In the genomic region with DNA sequence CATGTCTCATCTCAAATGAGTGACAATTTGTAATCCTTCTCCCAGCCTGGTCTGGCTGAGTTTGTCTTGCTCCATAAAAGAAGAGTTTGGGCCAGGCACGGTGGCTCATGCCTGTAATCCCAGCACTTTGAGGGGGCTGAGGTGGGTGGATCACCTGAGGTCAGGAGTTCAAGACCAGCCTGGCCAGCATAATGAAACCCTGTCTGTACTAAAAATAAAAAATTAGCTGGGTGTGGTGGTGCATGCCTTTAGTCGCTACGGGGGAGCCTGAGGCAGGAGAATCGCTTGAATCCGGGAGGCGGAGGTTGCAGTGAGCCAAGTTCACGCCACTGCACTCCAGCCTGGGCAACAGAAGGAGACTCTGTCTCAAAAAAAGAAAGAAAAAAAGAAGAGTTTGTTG, we compare ENCODE assay signal across 1 cellular context.
TF ChIP-seq lines count a peak whose summit lies in the region.

No MANE protein-coding gene starts in this region.

TF ChIP-seq in GM12878, 131 proteins besides CTCF, POLR2A, EP300 and RAD21:
- TF ChIP-seq, protein P1, sequence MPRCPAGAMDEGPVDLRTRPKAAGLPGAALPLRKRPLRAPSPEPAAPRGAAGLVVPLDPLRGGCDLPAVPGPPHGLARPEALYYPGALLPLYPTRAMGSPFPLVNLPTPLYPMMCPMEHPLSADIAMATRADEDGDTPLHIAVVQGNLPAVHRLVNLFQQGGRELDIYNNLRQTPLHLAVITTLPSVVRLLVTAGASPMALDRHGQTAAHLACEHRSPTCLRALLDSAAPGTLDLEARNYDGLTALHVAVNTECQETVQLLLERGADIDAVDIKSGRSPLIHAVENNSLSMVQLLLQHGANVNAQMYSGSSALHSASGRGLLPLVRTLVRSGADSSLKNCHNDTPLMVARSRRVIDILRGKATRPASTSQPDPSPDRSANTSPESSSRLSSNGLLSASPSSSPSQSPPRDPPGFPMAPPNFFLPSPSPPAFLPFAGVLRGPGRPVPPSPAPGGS (IDR thresholded peaks at IDR 0.05; ENCODE audit: borderline replicate concordance, insufficient read depth, low read depth, low read length, poor library complexity, severe bottlenecking) = peak; percentile 15
